ENCODE assay signal across 20 cellular contexts in the genomic region with DNA sequence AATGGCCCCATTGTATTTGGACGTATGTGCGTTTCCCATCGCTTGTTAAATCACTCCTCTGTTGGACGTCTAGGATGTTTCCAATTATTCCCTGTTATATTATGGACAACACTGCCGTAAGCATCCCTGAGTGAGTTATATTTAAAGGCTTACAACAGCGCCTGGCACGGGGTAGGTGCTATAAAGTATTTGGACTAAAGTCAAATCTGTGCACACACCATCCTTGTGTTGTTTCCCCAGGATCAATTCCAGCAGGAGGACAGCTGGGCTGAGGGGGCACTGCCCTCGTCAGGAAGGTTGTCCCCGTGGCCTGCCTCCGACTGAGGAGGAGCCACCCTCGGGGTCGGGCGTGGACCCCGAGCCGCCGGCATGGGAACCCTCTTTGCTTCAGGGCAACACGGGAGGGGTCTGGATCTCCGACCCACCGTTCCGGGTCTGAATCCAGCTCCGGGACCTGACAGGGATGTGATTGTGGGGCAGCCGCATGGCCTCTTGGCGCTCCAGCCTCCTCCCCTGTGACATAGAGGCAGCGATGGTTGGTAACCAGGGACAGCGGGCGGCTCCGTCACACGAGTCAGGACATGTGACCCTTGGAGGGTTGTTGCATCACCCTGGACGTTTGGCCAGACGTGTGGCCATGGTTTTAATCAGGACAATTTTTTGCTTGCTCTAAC. TPM values are rescaled to one million over a fixed set of nuclear protein-coding genes. Genes with fewer than 3 reads are reported as not detected.
DNase-seq lines count a peak whose midpoint lies in the region; ATAC-seq and TF ChIP-seq lines count a peak whose summit lies in the region.
"Had no signal": no experiment of that assay in that cellular context is flagged by ENCODE, and none has a peak within 500 bp of the region (broad histone marks: within the 10 kb centered on the region; RNA-seq: fewer than 3 reads in every experiment).

No MANE protein-coding gene starts in this region.

- no peak for ATAC-seq in HG02798 (IDR thresholded peaks at IDR 0.05; ENCODE audit: poor library complexity, unreplicated experiment)
- ATAC-seq in GM19452 (IDR thresholded peaks at IDR 0.05; ENCODE audit: unreplicated experiment), result no peak

- H4K20me1 ChIP-seq in smooth muscle cell (ENCODE audit: low read depth), result no peaks in the 10 kb centered on the region

- no peaks in the 10 kb centered on the region for H3K36me3 Mint-ChIP-seq in type B pancreatic cell
- H3K36me3 Mint-ChIP-seq in HFFc6 (ENCODE audit: low read depth), result no peaks in the 10 kb centered on the region
- H3K36me3 Mint-ChIP-seq: activated naive CD8-positive, alpha-beta T cell treated with anti-CD3 and anti-CD28 coated beads for 36 hours had no signal

- H3K9me3 ChIP-seq in Peyer's patch (no peaks in the 10 kb centered on the region), smooth muscle cell (replicated peaks; ENCODE audit: low read depth) (no peaks in the 10 kb centered on the region)
- H3K9me3 ChIP-seq: breast epithelium, Caco-2, esophagus muscularis mucosa, sigmoid colon had no signal

- H3K27ac ChIP-seq in Peyer's patch (no peak overlapping the region), smooth muscle cell (ENCODE audit: low read depth) (no peak overlapping the region)
- H3K27ac ChIP-seq: breast epithelium had no signal

- peaks cover 42% of the 10 kb centered on the region for H3K27me3 Mint-ChIP-seq in type B pancreatic cell
- H3K27me3 Mint-ChIP-seq in HFFc6 (ENCODE audit: insufficient read depth), result peaks cover 16% of the 10 kb centered on the region

- H3K36me3 ChIP-seq in Peyer's patch (no peaks in the 10 kb centered on the region), smooth muscle cell (ENCODE audit: low read depth) (no peaks in the 10 kb centered on the region)
- H3K36me3 ChIP-seq: breast epithelium, esophagus muscularis mucosa, sigmoid colon had no signal

- no peak for TF ChIP-seq POLR2A in Peyer's patch (IDR thresholded peaks at IDR 0.05)

- H3K79me2 ChIP-seq in smooth muscle cell (ENCODE audit: low read depth), result no peaks in the 10 kb centered on the region

- H3F3A ChIP-seq in smooth muscle cell (ENCODE audit: low read depth), result peaks cover 12% of the 10 kb centered on the region

- no peak overlapping the region for H3K27ac Mint-ChIP-seq in type B pancreatic cell
- H3K27ac Mint-ChIP-seq in HFFc6, result no peak overlapping the region
- H3K27ac Mint-ChIP-seq: activated naive CD8-positive, alpha-beta T cell treated with anti-CD3 and anti-CD28 coated beads for 36 hours had no signal

- H2AFZ ChIP-seq in smooth muscle cell (ENCODE audit: low read depth), result no peak overlapping the region

- no peak overlapping the region for H3K9ac ChIP-seq in smooth muscle cell (ENCODE audit: low read depth)

- no peak overlapping the region for H3K4me2 ChIP-seq in smooth muscle cell

- H3K27me3 ChIP-seq in Peyer's patch (no peaks in the 10 kb centered on the region), smooth muscle cell (ENCODE audit: low read depth) (peaks cover 5% of the 10 kb centered on the region)
- H3K27me3 ChIP-seq: breast epithelium, esophagus muscularis mucosa, sigmoid colon had no signal

- peak in 2 of 3 donors; percentile 25 to 48 for DNase-seq in Peyer's patch
- DNase-seq in globus pallidus (ENCODE audit: low spot score), result peak; percentile 84
- peak; percentile 78 for DNase-seq in medulla oblongata (ENCODE audit: extremely low spot score)
- DNase-seq in type B pancreatic cell (ENCODE audit: extremely low spot score, unreplicated experiment), result peak; percentile 62
- DNase-seq in smooth muscle cell (lab: John Stamatoyannopoulos, UW; ENCODE audit: unreplicated experiment), result no peak
- no peak for DNase-seq in HFFc6
- DNase-seq: activated CD4-positive, CD25-positive, alpha-beta regulatory T cell; activated naive CD8-positive, alpha-beta T cell treated with anti-CD3 and anti-CD28 coated beads for 36 hours; Caco-2; NCI-H146; NCI-H446; SHP77; sigmoid colon; stimulated activated CD4-positive, alpha-beta T cell treated with anti-CD3 and anti-CD28 coated beads, Interleukin-2, amount 100 ng/mL, for 24 hours; T-helper 2 cell had no signal

- H3K4me1 ChIP-seq in Peyer's patch (peaks cover 0 to 9% (median 0%) of the 10 kb centered on the region in 4 donors), smooth muscle cell (ENCODE audit: low read depth) (peaks cover 12% of the 10 kb centered on the region)
- H3K4me1 ChIP-seq: Caco-2 had no signal

- peaks cover 8% of the 10 kb centered on the region for H3K4me1 Mint-ChIP-seq in type B pancreatic cell (ENCODE audit: unreplicated experiment)
- peaks cover 26% of the 10 kb centered on the region for H3K4me1 Mint-ChIP-seq in HFFc6 (ENCODE audit: low read depth)

- H3K9me3 Mint-ChIP-seq in type B pancreatic cell (no peaks in the 10 kb centered on the region), HFFc6 (no peaks in the 10 kb centered on the region)
- H3K9me3 Mint-ChIP-seq: activated naive CD8-positive, alpha-beta T cell treated with anti-CD3 and anti-CD28 coated beads for 36 hours; neural crest cell had no signal

- 92% methylated on average over 30 of the region's 30 CpGs for WGBS in smooth muscle cell (ENCODE audit: low lambda C conversion rate)

- no peak for TF ChIP-seq CTCF in Peyer's patch (IDR thresholded peaks at IDR 0.05)
- no peak for TF ChIP-seq CTCF in type B pancreatic cell (conservative IDR thresholded peaks at IDR 0.05)
- TF ChIP-seq CTCF in smooth muscle cell (IDR thresholded peaks at IDR 0.05; ENCODE audit: borderline replicate concordance, insufficient read depth, poor library complexity, severe bottlenecking), result no peak
- TF ChIP-seq CTCF in HFFc6 (IDR thresholded peaks at IDR 0.05), result no peak

- H3K4me3 ChIP-seq in Peyer's patch (no peak overlapping the region), smooth muscle cell (no peak overlapping the region)
- H3K4me3 ChIP-seq: breast epithelium had no signal

- H3K4me3 Mint-ChIP-seq in type B pancreatic cell (no peak overlapping the region), HFFc6 (no peak overlapping the region)
- H3K4me3 Mint-ChIP-seq: activated naive CD8-positive, alpha-beta T cell treated with anti-CD3 and anti-CD28 coated beads for 36 hours; neural crest cell had no signal

RNA-seq across cellular contexts. Expression of gene JAKMIP3, which starts 1.5 kb away (rescaled TPM):
- 1 to 10 TPM in 1 of 4 donors, under 1 TPM in 3; 0.18 to 2.5 (median 0.23) TPM for total RNA-seq in Peyer's patch
- total RNA-seq in type B pancreatic cell (ENCODE audit: low replicate concordance), result 0.10 and 0.19 TPM in 2 replicates
- total RNA-seq in smooth muscle cell, result not detected in 2 replicates
- polyA plus RNA-seq in smooth muscle cell, result 0.09 and 0.37 TPM in 2 replicates
- total RNA-seq in HFFc6 (2021; fragmentation: NEBNext Ultra II Directional; extraction: Animal tissue kit (Norgen Biotek cat#: 25700)), result under 1 TPM; 0.05 to 0.19 (median 0.13) TPM

Comparison
In these comparisons a context has a peak if more than half of its experiments do, and no peak if none do; other contexts are left out.
1. DNase-seq: peak in Peyer's patch (2 of 3), globus pallidus (single experiment), medulla oblongata (single experiment) and type B pancreatic cell (single experiment); none in smooth muscle cell (single experiment) and HFFc6 (single experiment).